Comparison of ENCODE assay signal across 1 cellular context in the genomic region with DNA sequence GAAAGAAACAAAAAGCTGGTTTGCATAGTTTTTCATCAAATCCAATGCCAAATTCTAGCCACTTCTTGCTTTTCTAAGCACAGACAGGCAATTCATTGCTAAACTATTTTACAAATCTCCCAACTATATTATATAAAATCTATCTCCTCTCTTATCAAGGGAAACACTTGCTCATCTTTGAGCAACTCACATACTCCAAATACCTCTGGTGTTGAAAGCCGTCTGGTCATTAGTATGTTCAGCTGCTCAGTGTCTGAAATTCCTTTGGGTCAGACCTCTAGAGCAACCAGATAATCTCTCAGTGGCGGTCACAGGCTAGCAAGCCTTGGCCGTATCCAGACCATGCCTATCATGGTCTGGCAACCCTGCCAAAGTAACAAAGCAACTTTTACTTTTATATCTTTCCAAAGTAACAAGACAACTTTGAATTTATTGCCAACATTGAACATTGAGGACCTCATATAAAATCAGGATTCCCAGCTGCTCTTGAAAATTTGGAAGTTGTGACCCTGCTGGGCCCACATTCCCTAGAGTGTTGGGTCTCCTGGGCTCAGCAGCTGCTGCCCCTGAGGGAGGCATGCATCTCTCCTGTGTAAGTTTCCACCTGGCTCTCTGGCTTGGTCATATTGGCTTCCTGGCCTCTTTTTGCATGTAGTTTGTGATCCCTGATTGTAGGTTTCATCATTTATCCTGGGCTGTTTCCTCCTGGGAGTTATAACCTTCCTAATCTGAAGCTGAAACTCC.
TF ChIP-seq lines count a peak whose summit lies in the region.

No MANE protein-coding gene starts in this region.

TF ChIP-seq in H1, 55 proteins besides CTCF, POLR2A, EP300 and RAD21:
- no peak for TF ChIP-seq GABPA (IDR thresholded peaks at IDR 0.05; ENCODE audit: borderline replicate concordance, insufficient read depth, low read length)
